Comparison of ENCODE assay signal across 11 cellular contexts in genomic region chr11:128965485-128965884, GRCh38. TPM values are rescaled to one million over a fixed set of nuclear protein-coding genes. Genes with fewer than 3 reads are reported as not detected.
A peak's percentile ranks its signal among the peaks of the same experiment; 100 is the strongest.
DNase-seq lines count a peak whose midpoint lies in the region; ATAC-seq, FAIRE-seq and TF ChIP-seq lines count a peak whose summit lies in the region.
"Had no signal": no experiment of that assay in that cellular context is flagged by ENCODE, and none has a peak within 500 bp of the region (broad histone marks: within the 10 kb centered on the region; RNA-seq: fewer than 3 reads in every experiment).

No MANE protein-coding gene starts in this region.

- H3K4me1 ChIP-seq in BLaER1 (peaks cover 11% of the 10 kb centered on the region), HAP-1 (no peaks in the 10 kb centered on the region), testis (no peaks in the 10 kb centered on the region)

- no peak overlapping the region for H3K27ac Mint-ChIP-seq in T-helper 17 cell

- TF ChIP-seq CTCF in D721Med (IDR thresholded peaks at IDR 0.05; ENCODE audit: insufficient read depth, missing control alignments) (no peak), testis (IDR thresholded peaks at IDR 0.05) (no peak)

- WGBS in testis, 2 donors = 54 to 57% methylated on average over 4 of the region's 4 CpGs

- no peak for TF ChIP-seq POLR2A in testis (IDR thresholded peaks at IDR 0.05)

- no peak for FAIRE-seq in D721Med (lab: Jason Lieb, UNC)
- FAIRE-seq: islet of Langerhans had no signal

- H3K4me3 ChIP-seq in BLaER1 (no peak overlapping the region), HAP-1 (no peak overlapping the region), testis (no peak overlapping the region)
- H3K4me3 ChIP-seq: smooth muscle cell had no signal

- H3K27ac ChIP-seq in BLaER1 (no peak overlapping the region), testis (no peak overlapping the region)

- H3K9me3 ChIP-seq in BLaER1 = no peaks in the 10 kb centered on the region
- no peaks in the 10 kb centered on the region for H3K9me3 ChIP-seq in T-helper 17 cell (ENCODE audit: control insufficient read depth, low read length, poor library complexity, severe bottlenecking)
- no peaks in the 10 kb centered on the region for H3K9me3 ChIP-seq in HAP-1
- no peaks in the 10 kb centered on the region for H3K9me3 ChIP-seq in testis

- DNase-seq in GM19238 (ENCODE audit: insufficient read length, low spot score) (peak; percentile 18), T-helper 17 cell (no peak), DMS114 treated with DMSO at 0.1 percent for 48 hours (lab: John Stamatoyannopoulos, UW; ENCODE audit: unreplicated experiment) (no peak), D721Med (ENCODE audit: insufficient read length, low spot score) (no peak), HAP-1 (ENCODE audit: low spot score in 2 of 2) (no peak), testis (no peak)
- DNase-seq: SW 1271 had no signal

- peaks cover 16% of the 10 kb centered on the region for H3K4me1 Mint-ChIP-seq in T-helper 17 cell

- H3K36me3 Mint-ChIP-seq in T-helper 17 cell (ENCODE audit: low read depth) = peaks cover 1% of the 10 kb centered on the region

- H3K9ac ChIP-seq in BLaER1 = no peak overlapping the region

- no peaks in the 10 kb centered on the region for H4K20me1 ChIP-seq in BLaER1

- H3K4me3 Mint-ChIP-seq in T-helper 17 cell = peak overlapping the region; percentile 58

- peak overlapping the region; percentile 18; the same call in 1 of the 2 replicates for H3K4me2 ChIP-seq in BLaER1
- H3K4me2 ChIP-seq: smooth muscle cell had no signal

- peaks cover 20% of the 10 kb centered on the region for H3K27me3 Mint-ChIP-seq in T-helper 17 cell

- in situ Hi-C loops in HAP-1 (cut with MboI; ENCODE audit: low sequenced_read_pairs) = loop anchor here (25.0 kb wide), 1 partner anchor 803 kb away; no protein-coding TSS in a partner anchor

- H3K27me3 ChIP-seq in BLaER1 = no peaks in the 10 kb centered on the region
- H3K27me3 ChIP-seq in HAP-1 (ENCODE audit: low read depth) = no peaks in the 10 kb centered on the region
- no peaks in the 10 kb centered on the region for H3K27me3 ChIP-seq in testis

- H3K36me3 ChIP-seq in BLaER1 (peaks cover 23% of the 10 kb centered on the region), HAP-1 (replicated peaks) (no peaks in the 10 kb centered on the region), testis (ENCODE audit: low read depth, missing control alignments) (no peaks in the 10 kb centered on the region)

- intact Hi-C loops in testis (cut with DNase I; ENCODE audit: low total_unique reads) = no loop called here

- peak; percentile 98 for ATAC-seq in HG02973 (IDR thresholded peaks at IDR 0.05; ENCODE audit: unreplicated experiment)
- ATAC-seq in T-helper 17 cell = peak; percentile 53

RNA-seq across cellular contexts. Expression of gene TP53AIP1, which starts 22.8 kb away (rescaled TPM):
- total RNA-seq in T-helper 17 cell (not detected), testis (1 to 10 TPM in 1 of 2 donors, under 1 TPM in 1; 0.94 to 1.8 TPM)
- 1.1 TPM for polyA plus RNA-seq in testis (ENCODE audit: insufficient read depth, low read depth, low replicate concordance)
